In genomic region chr10:6918305-6918704, GRCh38 we compare ENCODE assay signal across 1 cellular context.
TF ChIP-seq lines count a peak whose summit lies in the region.

No MANE protein-coding gene starts in this region.

TF ChIP-seq in SK-N-SH treated with all-trans-retinoic acid at 6 μM for 48 hours, 23 proteins besides CTCF, POLR2A, EP300 and RAD21 (continued from another document):
- TF ChIP-seq PATZ1 (CRISPR knock-in tag; IDR thresholded peaks at IDR 0.05; ENCODE audit: borderline replicate concordance) (no peak), ZNF70 (CRISPR knock-in tag; IDR thresholded peaks at IDR 0.05) (no peak), SNAI2 (CRISPR knock-in tag; IDR thresholded peaks at IDR 0.05) (no peak)
